15 cellular contexts compared by ENCODE assay signal in the genomic region with DNA sequence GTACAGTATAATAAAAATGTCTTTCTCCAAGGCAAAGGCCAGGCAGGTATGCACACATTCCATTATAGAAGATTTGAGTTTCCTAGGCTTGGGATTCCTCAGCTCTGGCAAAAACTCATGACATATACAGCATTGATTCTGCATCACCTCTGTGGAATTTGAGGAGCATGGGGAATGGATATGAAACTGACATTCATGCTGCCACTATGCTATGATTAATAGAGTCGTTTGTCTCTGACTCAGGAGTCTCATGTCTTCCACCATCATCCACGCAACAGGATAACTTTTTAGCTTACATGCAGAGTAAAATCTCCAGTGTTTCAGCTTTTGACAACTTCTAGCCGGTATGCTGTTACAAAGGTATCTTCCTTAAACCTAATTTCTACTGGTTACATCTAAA. TPM values are rescaled to one million over a fixed set of nuclear protein-coding genes. Genes with fewer than 3 reads are reported as not detected.
DNase-seq lines count a peak whose midpoint lies in the region; FAIRE-seq and TF ChIP-seq lines count a peak whose summit lies in the region.
"Had no signal": no experiment of that assay in that cellular context is flagged by ENCODE, and none has a peak within 500 bp of the region (broad histone marks: within the 10 kb centered on the region; RNA-seq: fewer than 3 reads in every experiment).

No MANE protein-coding gene starts in this region.

- H3K27ac Mint-ChIP-seq in CD8-positive, alpha-beta memory T cell, result no peak overlapping the region
- H3K27ac Mint-ChIP-seq: naive thymus-derived CD8-positive, alpha-beta T cell; T-helper 17 cell had no signal

- H3K27ac ChIP-seq in AG04450 (ENCODE audit: low read depth, low read length), result no peak overlapping the region
- peak overlapping the region; percentile 60 for H3K27ac ChIP-seq in brain microvascular endothelial cell
- no peak overlapping the region for H3K27ac ChIP-seq in testis
- H3K27ac ChIP-seq in CD8-positive, alpha-beta memory T cell (ENCODE audit: low read depth, low read length), result no peak overlapping the region

- H3K36me3 Mint-ChIP-seq in CD8-positive, alpha-beta memory T cell, result peaks cover 0 to 10% (median 0%) of the 10 kb centered on the region in 3 donors
- H3K36me3 Mint-ChIP-seq: naive thymus-derived CD8-positive, alpha-beta T cell had no signal

- FAIRE-seq in HTR-8/SVneo (lab: Jason Lieb, UNC), result no peak
- no peak for FAIRE-seq in GM19239 (lab: Jason Lieb, UNC)
- FAIRE-seq: frontal cortex, kidney had no signal

- H3K4me1 ChIP-seq in testis, result no peaks in the 10 kb centered on the region
- no peaks in the 10 kb centered on the region for H3K4me1 ChIP-seq in CD8-positive, alpha-beta memory T cell (ENCODE audit: insufficient read depth, low read length)
- H3K4me1 ChIP-seq: BE2C had no signal

- WGBS in testis, 2 donors, result 82 to 88% methylated on average over 3 of the region's 3 CpGs

- peaks cover 4 to 12% (median 11%) of the 10 kb centered on the region in 3 donors for H3K4me1 Mint-ChIP-seq in CD8-positive, alpha-beta memory T cell

- no peak overlapping the region for H3K4me3 Mint-ChIP-seq in CD8-positive, alpha-beta memory T cell
- H3K4me3 Mint-ChIP-seq: naive thymus-derived CD8-positive, alpha-beta T cell; T-helper 17 cell had no signal

- H3K9me3 Mint-ChIP-seq in CD8-positive, alpha-beta memory T cell, result no peaks in the 10 kb centered on the region
- H3K9me3 Mint-ChIP-seq: naive thymus-derived CD8-positive, alpha-beta T cell had no signal

- POLR2A ChIA-PET in AG04450 (lab: Yijun Ruan, JAX), result interaction anchor here (0.6 to 1.0 kb wide), 5 partner anchors 11 to 217 kb away, joined by 3 to 6 read pairs (median 4); no protein-coding TSS in a partner anchor
- POLR2A ChIA-PET in CD8-positive, alpha-beta memory T cell (lab: Charles Lee), result no interaction called here

- intact Hi-C loops in testis (cut with DNase I; ENCODE audit: low total_unique reads), result no loop called here

- DNase-seq in AG04450 (ENCODE audit: low read depth, low spot score) (peak; percentile 47), HTR-8/SVneo (ENCODE audit: insufficient read length, low spot score) (peak; percentile 33), brain microvascular endothelial cell (peak; percentile 75), kidney tubule cell (ENCODE audit: low spot score) (peak; percentile 93), GM19239 (ENCODE audit: insufficient read length, low spot score) (no peak), middle frontal gyrus (ENCODE audit: extremely low spot score, low spot score) (no peak), testis (no peak)
- no peak for DNase-seq in CD8-positive, alpha-beta memory T cell
- DNase-seq: activated effector memory CD4-positive, alpha-beta T cell treated with anti-CD3 and anti-CD28 coated beads, Interleukin-2, amount 50 U/mL, for 16 hours; BE2C; DND-41; kidney; naive thymus-derived CD8-positive, alpha-beta T cell; T-helper 17 cell had no signal

- H3K9me3 ChIP-seq in AG04450 (ENCODE audit: control insufficient read depth, insufficient read depth, low read length) (no peaks in the 10 kb centered on the region), testis (no peaks in the 10 kb centered on the region)
- no peaks in the 10 kb centered on the region for H3K9me3 ChIP-seq in CD8-positive, alpha-beta memory T cell (ENCODE audit: low read length)
- H3K9me3 ChIP-seq: BE2C had no signal

- H3K27me3 Mint-ChIP-seq in CD8-positive, alpha-beta memory T cell, result peaks cover 0 to 9% of the 10 kb centered on the region in 2 donors

- in situ Hi-C loops in brain microvascular endothelial cell (cut with HindIII; ENCODE audit: low pct_ligation_motif_present, low sequenced_read_pairs), result no loop called here

- H3K27me3 ChIP-seq in AG04450 (ENCODE audit: control insufficient read depth, insufficient read depth, low read length) (no peaks in the 10 kb centered on the region), brain microvascular endothelial cell (replicated peaks) (no peaks in the 10 kb centered on the region), testis (no peaks in the 10 kb centered on the region)
- no peaks in the 10 kb centered on the region for H3K27me3 ChIP-seq in CD8-positive, alpha-beta memory T cell (ENCODE audit: insufficient read depth, low read length, poor library complexity, severe bottlenecking)

- no peak for TF ChIP-seq POLR2A in testis (IDR thresholded peaks at IDR 0.05)

- H3K4me3 ChIP-seq in AG04450 (ENCODE audit: low read depth, low read length), result no peak overlapping the region
- H3K4me3 ChIP-seq in brain microvascular endothelial cell (ENCODE audit: low read depth, low read length), result no peak overlapping the region
- H3K4me3 ChIP-seq in testis, result no peak overlapping the region
- no peak overlapping the region for H3K4me3 ChIP-seq in CD8-positive, alpha-beta memory T cell (ENCODE audit: low read length)

- H3K36me3 ChIP-seq in brain microvascular endothelial cell (replicated peaks) (no peaks in the 10 kb centered on the region), testis (ENCODE audit: low read depth, missing control alignments) (no peaks in the 10 kb centered on the region)
- H3K36me3 ChIP-seq in CD8-positive, alpha-beta memory T cell (ENCODE audit: insufficient read depth, low read length), result no peaks in the 10 kb centered on the region
- H3K36me3 ChIP-seq: BE2C had no signal

- CTCF ChIA-PET in AG04450 (lab: Charles Lee), result interaction anchor here (0.9 to 1.5 kb wide), 3 partner anchors 45 to 47 kb away, joined by 3 to 8 read pairs (median 3); no protein-coding TSS in a partner anchor
- CTCF ChIA-PET in CD8-positive, alpha-beta memory T cell (lab: Charles Lee), result interaction anchor here (0.6 kb wide), 2 partner anchors 102 to 1387 kb away, joined by 3 read pairs; no protein-coding TSS in a partner anchor

- TF ChIP-seq CTCF in AG04450 (IDR thresholded peaks at IDR 0.05; ENCODE audit: low read depth, low read length) (no peak), brain microvascular endothelial cell (IDR thresholded peaks at IDR 0.05; ENCODE audit: low read depth, low read length, missing control alignments) (no peak), testis (IDR thresholded peaks at IDR 0.05) (no peak)

RNA-seq across cellular contexts. Expression of a gene that starts 49.8 kb away (rescaled TPM):
- polyA plus RNA-seq in AG04450 (2011; rRNA removed) (not detected in 2 replicates), testis (ENCODE audit: insufficient read depth, low read depth, low replicate concordance) (2.5 TPM)
- not detected in 2 replicates for polyA minus RNA-seq in AG04450 (2011; rRNA and poly(A)+ RNA removed)
- 1 to 10 TPM; 2.8 to 3.8 TPM for total RNA-seq in testis
- under 1 TPM; 0.39 to 0.51 TPM for total RNA-seq in CD8-positive, alpha-beta memory T cell
- not detected for polyA plus RNA-seq in CD8-positive, alpha-beta memory T cell
- total RNA-seq: T-helper 17 cell had no signal
- polyA plus RNA-seq: naive thymus-derived CD8-positive, alpha-beta T cell had no signal

RNA-seq across cellular contexts. Expression of a gene that starts 49.8 kb away (rescaled TPM):
- polyA plus RNA-seq in AG04450 (2011; rRNA removed), result 0.11 TPM in 1 of 2 replicates, not detected in the other
- not detected in 2 replicates for polyA minus RNA-seq in AG04450 (2011; rRNA and poly(A)+ RNA removed)
- 10 to 100 TPM; 27.6 to 63.6 TPM for total RNA-seq in testis
- polyA plus RNA-seq in testis (ENCODE audit: insufficient read depth, low read depth, low replicate concordance), result 148 TPM
- under 1 TPM in 1 of 2 experiments, not detected in 1; 0.26 TPM for total RNA-seq in CD8-positive, alpha-beta memory T cell
- not detected for polyA plus RNA-seq in CD8-positive, alpha-beta memory T cell
- total RNA-seq: naive thymus-derived CD8-positive, alpha-beta T cell; T-helper 17 cell had no signal
- polyA plus RNA-seq: naive thymus-derived CD8-positive, alpha-beta T cell had no signal

Comparison
In these comparisons a context has a peak if more than half of its experiments do, and no peak if none do; other contexts are left out.
1. DNase-seq: peak in AG04450 (single experiment), HTR-8/SVneo (single experiment), brain microvascular endothelial cell (single experiment) and kidney tubule cell (single experiment); none in GM19239 (single experiment), middle frontal gyrus (single experiment), testis (single experiment) and CD8-positive, alpha-beta memory T cell (0 of 5).
2. RNA of a gene that starts 49.8 kb away (polyA plus RNA-seq): 148 TPM in testis (single experiment); 0.11 TPM in AG04450 and not detected in CD8-positive, alpha-beta memory T cell (single experiment); every median in the first group is over 100 times any median in the second.